In the genomic region with DNA sequence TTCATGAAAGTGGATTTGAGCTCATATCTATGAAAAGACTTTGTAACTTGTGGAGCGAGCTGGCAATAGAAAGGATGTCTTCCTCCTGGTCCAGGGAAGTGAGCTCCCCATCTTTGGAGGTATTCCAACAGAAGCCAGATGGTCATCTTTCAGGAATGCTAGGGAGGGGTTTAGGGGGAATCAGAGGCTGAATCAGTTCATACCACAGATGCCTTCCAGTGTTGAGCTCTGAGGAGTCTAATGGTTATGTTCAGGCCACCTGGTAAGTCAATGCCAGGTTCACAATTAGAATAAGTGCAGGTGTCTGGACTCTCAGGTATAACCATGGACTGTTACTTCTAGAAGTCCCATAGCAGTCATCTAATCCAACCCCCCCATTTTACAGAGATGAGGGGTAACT, we compare ENCODE assay signal across 1 cellular context.
TF ChIP-seq lines count a peak whose summit lies in the region.

No MANE protein-coding gene starts in this region.

TF ChIP-seq in IMR-90, 13 proteins besides CTCF, POLR2A, EP300 and RAD21:
- TF ChIP-seq, protein P1, sequence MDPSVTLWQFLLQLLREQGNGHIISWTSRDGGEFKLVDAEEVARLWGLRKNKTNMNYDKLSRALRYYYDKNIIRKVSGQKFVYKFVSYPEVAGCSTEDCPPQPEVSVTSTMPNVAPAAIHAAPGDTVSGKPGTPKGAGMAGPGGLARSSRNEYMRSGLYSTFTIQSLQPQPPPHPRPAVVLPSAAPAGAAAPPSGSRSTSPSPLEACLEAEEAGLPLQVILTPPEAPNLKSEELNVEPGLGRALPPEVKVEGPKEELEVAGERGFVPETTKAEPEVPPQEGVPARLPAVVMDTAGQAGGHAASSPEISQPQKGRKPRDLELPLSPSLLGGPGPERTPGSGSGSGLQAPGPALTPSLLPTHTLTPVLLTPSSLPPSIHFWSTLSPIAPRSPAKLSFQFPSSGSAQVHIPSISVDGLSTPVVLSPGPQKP (IDR thresholded peaks at IDR 0.05; ENCODE audit: borderline replicate concordance, low read depth, low read length): no peak
- TF ChIP-seq NFE2L2 (IDR thresholded peaks at IDR 0.05; ENCODE audit: low read depth, low read length) (no peak), BHLHE40 (IDR thresholded peaks at IDR 0.05; ENCODE audit: low read depth, low read length) (no peak), MAZ (IDR thresholded peaks at IDR 0.05; ENCODE audit: borderline replicate concordance, low read depth, low read length) (peak; percentile 49; the same call in 1 of the 2 replicates), MXI1 (IDR thresholded peaks at IDR 0.05; ENCODE audit: borderline replicate concordance, low read depth, low read length) (no peak)
